Comparison of ENCODE assay signal across 8 cellular contexts in genomic region chr5:1343931-1344901, GRCh38. TPM values are rescaled to one million over a fixed set of nuclear protein-coding genes. Genes with fewer than 3 reads are reported as not detected.
DNase-seq lines count a peak whose midpoint lies in the region; ATAC-seq lines count a peak whose summit lies in the region.

No MANE protein-coding gene starts in this region.

- H3K4me3 ChIP-seq in ectodermal cell (ENCODE audit: insufficient read depth, low read depth, low read length): peak overlapping the region; percentile 88
- peak overlapping the region; percentile 75 for H3K4me3 ChIP-seq in naive thymus-derived CD4-positive, alpha-beta T cell (ENCODE audit: low read length)

- H3K4me3 Mint-ChIP-seq in T-cell: peak overlapping the region; percentile 85 to 90 (median 88)
- peak overlapping the region; percentile 84 to 95 (median 91) for H3K4me3 Mint-ChIP-seq in naive thymus-derived CD4-positive, alpha-beta T cell

- H3K27ac ChIP-seq in ectodermal cell (ENCODE audit: insufficient read depth, low read depth, low read length, poor library complexity, severe bottlenecking): no peak overlapping the region
- peak overlapping the region; percentile 69 for H3K27ac ChIP-seq in naive thymus-derived CD4-positive, alpha-beta T cell (ENCODE audit: low read depth, low read length)

- no peaks in the 10 kb centered on the region for H3K9me3 ChIP-seq in ectodermal cell (ENCODE audit: control insufficient read depth, low read length)
- no peaks in the 10 kb centered on the region for H3K9me3 ChIP-seq in naive thymus-derived CD4-positive, alpha-beta T cell (ENCODE audit: control insufficient read depth in 2 of 3, low read length in 3 of 3)

- DNase-seq in Right ventricle myocardium superior: peak; percentile 51
- DNase-seq in left ventricle myocardium superior: no peak
- peak in 6 of 34 experiments; percentile 6 to 24 (median 12) for DNase-seq in T-cell
- peak in 2 of 9 donors; percentile 35 to 41 for DNase-seq in naive thymus-derived CD4-positive, alpha-beta T cell
- no peak for DNase-seq in mesenteric fat pad (ENCODE audit: low spot score)
- no peak for DNase-seq in NCI-H1694 (lab: John Stamatoyannopoulos, UW)

- peaks cover 25% of the 10 kb centered on the region for H3K36me3 Mint-ChIP-seq in T-cell
- peaks cover 0 to 27% (median 17%) of the 10 kb centered on the region in 5 donors for H3K36me3 Mint-ChIP-seq in naive thymus-derived CD4-positive, alpha-beta T cell

- 12% methylated on average over 61 of the region's 61 CpGs for WGBS in ectodermal cell, 2 experiments

- no peaks in the 10 kb centered on the region for H3K27me3 Mint-ChIP-seq in T-cell
- no peaks in the 10 kb centered on the region for H3K27me3 Mint-ChIP-seq in naive thymus-derived CD4-positive, alpha-beta T cell

- POLR2A ChIA-PET in T-cell (lab: Charles Lee): interaction anchor here in 1 of 2 donors (0.6 kb wide), 1 partner anchor 245 kb away, joined by 3 read pairs; no protein-coding TSS in a partner anchor
- POLR2A ChIA-PET in naive thymus-derived CD4-positive, alpha-beta T cell (lab: Charles Lee): interaction anchor here (0.6 to 3.6 kb wide), 7 partner anchors 26 to 89 kb away, joined by 3 to 35 read pairs (median 6); no protein-coding TSS in a partner anchor

- no peak for ATAC-seq in Right ventricle myocardium superior (ENCODE audit: poor library complexity)
- ATAC-seq in left ventricle myocardium superior: no peak
- peak; percentile 12 for ATAC-seq in HG03097 (IDR thresholded peaks at IDR 0.05; ENCODE audit: low FRiP score, unreplicated experiment)
- peak in 3 of 4 experiments; percentile 33 to 41 (median 38) for ATAC-seq in T-cell (replicated peaks in 1 of 4)
- ATAC-seq in naive thymus-derived CD4-positive, alpha-beta T cell: no peak

- intact Hi-C loops in Right ventricle myocardium superior (cut with DNase I): no loop called here
- intact Hi-C loops in left ventricle myocardium superior (cut with micrococcal nuclease): no loop called here
- intact Hi-C loops in naive thymus-derived CD4-positive, alpha-beta T cell (cut with micrococcal nuclease): loop anchor here (2.0 to 10.0 kb wide), 5 partner anchors 49 to 461 kb away; partner anchors contain the start of genes BRD9 (in 1 of the 2), LPCAT1 (in 1 of the 2), MRPL36 (in 1 of the 2) and NDUFS6 (in 1 of the 2)

- peaks cover 29 to 39% (median 39%) of the 10 kb centered on the region in 3 donors for H3K4me1 Mint-ChIP-seq in T-cell
- peaks cover 23 to 47% (median 33%) of the 10 kb centered on the region in 7 donors for H3K4me1 Mint-ChIP-seq in naive thymus-derived CD4-positive, alpha-beta T cell

- no peaks in the 10 kb centered on the region for H3K4me1 ChIP-seq in ectodermal cell (ENCODE audit: control insufficient read depth, insufficient read depth, low read length)
- H3K4me1 ChIP-seq in naive thymus-derived CD4-positive, alpha-beta T cell (ENCODE audit: control insufficient read depth in 2 of 2, insufficient read depth in 2 of 2, low read length in 2 of 2): peaks cover 12 to 18% of the 10 kb centered on the region in 2 donors

- H3K9me3 Mint-ChIP-seq in T-cell: no peaks in the 10 kb centered on the region
- no peaks in the 10 kb centered on the region for H3K9me3 Mint-ChIP-seq in naive thymus-derived CD4-positive, alpha-beta T cell

- peak overlapping the region; percentile 73 to 82 for H3K27ac Mint-ChIP-seq in T-cell
- H3K27ac Mint-ChIP-seq in naive thymus-derived CD4-positive, alpha-beta T cell: peak overlapping the region; percentile 67 to 95 (median 88)

- no peaks in the 10 kb centered on the region for H3K27me3 ChIP-seq in ectodermal cell (ENCODE audit: control insufficient read depth, insufficient read depth, low read length, poor library complexity, severe bottlenecking)
- H3K27me3 ChIP-seq in naive thymus-derived CD4-positive, alpha-beta T cell (ENCODE audit: control insufficient read depth in 2 of 2, insufficient read depth in 2 of 2, low read length in 2 of 2): no peaks in the 10 kb centered on the region

- H3K36me3 ChIP-seq in ectodermal cell (ENCODE audit: control insufficient read depth, insufficient read depth, low read length): peaks cover 21% of the 10 kb centered on the region
- peaks cover 0 to 31% (median 14%) of the 10 kb centered on the region in 3 experiments for H3K36me3 ChIP-seq in naive thymus-derived CD4-positive, alpha-beta T cell (ENCODE audit: control insufficient read depth in 2 of 3, insufficient read depth in 3 of 3, low read length in 3 of 3)

- CTCF ChIA-PET in T-cell (lab: Charles Lee): interaction anchor here in 1 of 2 donors (0.6 kb wide), 1 partner anchor 21 kb away, joined by 3 read pairs; no protein-coding TSS in a partner anchor
- CTCF ChIA-PET in naive thymus-derived CD4-positive, alpha-beta T cell (lab: Charles Lee): no interaction called here

RNA-seq across cellular contexts. Expression of gene CLPTM1L, which starts 0.7 kb away (rescaled TPM):
- total RNA-seq in Right ventricle myocardium superior (30.4 TPM), left ventricle myocardium superior (31.5 TPM), T-cell (10 to 100 TPM; 70.9 to 91.0 (median 82.1) TPM), mesenteric fat pad (112 TPM)
- polyA plus RNA-seq in ectodermal cell (2013, experiment 1 of 4): 101 TPM
- polyA plus RNA-seq in ectodermal cell (2013, experiment 2 of 4): 106 TPM
- polyA plus RNA-seq in ectodermal cell (2013, experiment 3 of 4): 86.4 TPM
- 84.4 TPM for polyA plus RNA-seq in ectodermal cell (2013, experiment 4 of 4)
- 100 to 1,000 TPM in 1 of 5 experiments, 10 to 100 TPM in 4; 64.9 to 104 (median 71.9) TPM for total RNA-seq in naive thymus-derived CD4-positive, alpha-beta T cell
- 10 to 100 TPM; 27.7 to 49.3 TPM for polyA plus RNA-seq in naive thymus-derived CD4-positive, alpha-beta T cell

RNA-seq across cellular contexts. Expression of gene TERT, which starts 49.3 kb away (rescaled TPM):
- not detected for total RNA-seq in Right ventricle myocardium superior
- total RNA-seq in left ventricle myocardium superior: not detected
- under 1 TPM; 0.09 to 0.70 (median 0.28) TPM for total RNA-seq in T-cell
- 5.5 TPM for polyA plus RNA-seq in ectodermal cell (2013, experiment 1 of 4)
- polyA plus RNA-seq in ectodermal cell (2013, experiment 2 of 4): 3.6 TPM
- polyA plus RNA-seq in ectodermal cell (2013, experiment 3 of 4): 4.8 TPM
- 5.4 TPM for polyA plus RNA-seq in ectodermal cell (2013, experiment 4 of 4)
- 1 to 10 TPM in 3 of 5 experiments, under 1 TPM in 2; 0.13 to 3.3 (median 1.8) TPM for total RNA-seq in naive thymus-derived CD4-positive, alpha-beta T cell
- polyA plus RNA-seq in naive thymus-derived CD4-positive, alpha-beta T cell: under 1 TPM in 1 of 2 donors, not detected in 1; 0.23 TPM
- total RNA-seq in mesenteric fat pad: not detected

Comparison
In these comparisons a context has a peak if more than half of its experiments do, and no peak if none do; other contexts are left out.
1. ATAC-seq: peak in HG03097 (single experiment) and T-cell (3 of 4); none in Right ventricle myocardium superior (single experiment), left ventricle myocardium superior (single experiment) and naive thymus-derived CD4-positive, alpha-beta T cell (single experiment).
2. intact Hi-C loops: an anchor here in naive thymus-derived CD4-positive, alpha-beta T cell (2.0 to 10.0 kb wide); none called in Right ventricle myocardium superior and left ventricle myocardium superior.